In genomic region chr10:14698487-14699170, GRCh38 we compare ENCODE assay signal across 18 cellular contexts.
DNase-seq lines count a peak whose midpoint lies in the region; FAIRE-seq and TF ChIP-seq lines count a peak whose summit lies in the region.
"Had no signal": no experiment of that assay in that cellular context is flagged by ENCODE, and none has a peak within 500 bp of the region (broad histone marks: within the 10 kb centered on the region; RNA-seq: fewer than 3 reads in every experiment).

No MANE protein-coding gene starts in this region.

- no peaks in the 10 kb centered on the region for H3K36me3 Mint-ChIP-seq in progenitor cell of endocrine pancreas (ENCODE audit: insufficient read depth)

- no peaks in the 10 kb centered on the region for H3K79me2 ChIP-seq in OCI-LY3 (ENCODE audit: low read length)

- peaks cover 14% of the 10 kb centered on the region for H3K4me1 ChIP-seq in OCI-LY3 (ENCODE audit: low read length)
- H3K4me1 ChIP-seq: upper lobe of right lung had no signal

- peak overlapping the region; percentile 44 for H3K4me2 ChIP-seq in OCI-LY3 (ENCODE audit: low read length)

- no peak overlapping the region for H3K27ac ChIP-seq in OCI-LY3 (ENCODE audit: low read length)
- H3K27ac ChIP-seq: upper lobe of right lung, WERI-Rb-1 had no signal

- H3K27ac Mint-ChIP-seq in progenitor cell of endocrine pancreas = peak overlapping the region; percentile 44

- TF ChIP-seq POLR2A in GM12891 (IDR thresholded peaks at IDR 0.05; ENCODE audit: low read depth, low read length) = no peak

- H3K27me3 Mint-ChIP-seq in progenitor cell of endocrine pancreas = no peaks in the 10 kb centered on the region

- DNase-seq in GM12891 (ENCODE audit: insufficient read length, low spot score) = no peak
- peak; percentile 10 for DNase-seq in choroid plexus epithelial cell (ENCODE audit: low read depth)
- no peak for DNase-seq in progenitor cell of endocrine pancreas (ENCODE audit: low spot score, unreplicated experiment)
- DNase-seq in SIG-M5 (lab: John Stamatoyannopoulos, UW) = no peak
- no peak for DNase-seq in HK-2 (ENCODE audit: unreplicated experiment)
- no peak for DNase-seq in NCI-H187 treated with DMSO at 0.1 percent for 48 hours (lab: John Stamatoyannopoulos, UW)
- DNase-seq in activated naive CD4-positive, alpha-beta T cell treated with anti-CD3 and anti-CD28 coated beads, Interleukin-2, amount 50 U/mL, for 16 hours = no peak
- DNase-seq: amygdala; DMS79 treated with DMSO at 0.1 percent for 48 hours; effector memory CD4-positive, alpha-beta T cell; NCI-H1092 treated with DMSO at 0.1 percent for 48 hours; NCI-H524 treated with DMSO at 0.1 percent for 48 hours; occipital lobe; SHP77 treated with DMSO at 0.1 percent for 48 hours; upper lobe of right lung; WERI-Rb-1 had no signal

- H3K9me3 Mint-ChIP-seq in progenitor cell of endocrine pancreas (ENCODE audit: low read depth) = peaks cover 3% of the 10 kb centered on the region

- no peak overlapping the region for H3K9ac ChIP-seq in OCI-LY3 (ENCODE audit: low read length)

- TF ChIP-seq CTCF in OCI-LY3 (IDR thresholded peaks at IDR 0.05; ENCODE audit: low read depth, low read length) (no peak), choroid plexus epithelial cell (conservative IDR thresholded peaks at IDR 0.05; ENCODE audit: low read depth, low read length) (no peak), progenitor cell of endocrine pancreas (IDR thresholded peaks at IDR 0.05; ENCODE audit: unreplicated experiment) (no peak)

- no peaks in the 10 kb centered on the region for H4K20me1 ChIP-seq in OCI-LY3 (ENCODE audit: insufficient read depth, low read length)

- H3K4me3 ChIP-seq in OCI-LY3 (ENCODE audit: low read length) = no peak overlapping the region
- no peak overlapping the region for H3K4me3 ChIP-seq in choroid plexus epithelial cell (ENCODE audit: low read depth, low read length)
- H3K4me3 ChIP-seq: lung, upper lobe of right lung had no signal

- H3K4me3 Mint-ChIP-seq in progenitor cell of endocrine pancreas (ENCODE audit: low read depth) = no peak overlapping the region

- H3K9me3 ChIP-seq in OCI-LY3 (ENCODE audit: insufficient read depth, low read length) = no peaks in the 10 kb centered on the region
- H3K9me3 ChIP-seq: upper lobe of right lung had no signal

- peaks cover 21% of the 10 kb centered on the region for H3K4me1 Mint-ChIP-seq in progenitor cell of endocrine pancreas (ENCODE audit: low read depth)

- H3K27me3 ChIP-seq in OCI-LY3 (ENCODE audit: low read depth, low read length) = no peaks in the 10 kb centered on the region
- H3K27me3 ChIP-seq: upper lobe of right lung had no signal

- FAIRE-seq in GM12891 (lab: Jason Lieb, UNC) = peak; percentile 76

- no peaks in the 10 kb centered on the region for H3K36me3 ChIP-seq in OCI-LY3 (replicated peaks; ENCODE audit: low read depth, low read length)
- H3K36me3 ChIP-seq: upper lobe of right lung, WERI-Rb-1 had no signal

- H2AFZ ChIP-seq in OCI-LY3 (ENCODE audit: low read depth, low read length) = no peak overlapping the region; the same call in none of the 2 replicates

TF ChIP-seq in GM12891, 5 proteins besides CTCF, POLR2A, EP300 and RAD21:
- TF ChIP-seq SPI1 (IDR thresholded peaks at IDR 0.05; ENCODE audit: low read depth, low read length) (no peak), POU2F2 (IDR thresholded peaks at IDR 0.05; ENCODE audit: low read depth, low read length) (0 out of 2 replicates have a peak, but pooled peaks have one; percentile 32)
